18 cellular contexts compared by ENCODE assay signal in the genomic region with DNA sequence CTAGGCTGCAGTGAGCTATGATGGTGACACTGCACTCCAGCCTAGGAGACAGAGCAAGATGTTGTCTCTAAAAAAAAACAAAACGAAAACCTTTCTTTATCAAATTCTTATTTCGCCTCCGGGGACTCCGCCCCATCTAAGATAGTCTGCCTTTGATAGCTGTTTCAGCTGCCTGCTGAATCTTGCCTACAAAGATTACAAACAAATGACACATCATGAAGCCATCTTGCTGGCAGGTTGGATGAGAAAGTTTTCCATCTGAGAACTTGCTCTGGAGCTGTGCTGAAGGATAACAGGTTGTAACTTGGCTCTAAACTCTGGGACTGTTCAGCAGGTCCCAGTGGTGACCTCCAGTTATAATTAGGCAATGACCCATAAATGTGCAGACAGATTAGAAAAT. TPM values are rescaled to one million over a fixed set of nuclear protein-coding genes. Genes with fewer than 3 reads are reported as not detected.
A peak's percentile ranks its signal among the peaks of the same experiment; 100 is the strongest.
DNase-seq lines count a peak whose midpoint lies in the region; ATAC-seq, FAIRE-seq and TF ChIP-seq lines count a peak whose summit lies in the region.
"Had no signal": no experiment of that assay in that cellular context is flagged by ENCODE, and none has a peak within 500 bp of the region (broad histone marks: within the 10 kb centered on the region; RNA-seq: fewer than 3 reads in every experiment).

No MANE protein-coding gene starts in this region.

- no peak for TF ChIP-seq POLR2A in GM12891 (IDR thresholded peaks at IDR 0.05; ENCODE audit: low read depth, low read length)

- no peaks in the 10 kb centered on the region for H3K36me3 ChIP-seq in esophagus (ENCODE audit: control insufficient read depth in 2 of 2, insufficient read depth in 2 of 2, low read length in 1 of 2)
- H3K36me3 ChIP-seq: Peyer's patch, uterus had no signal

- no peaks in the 10 kb centered on the region for H3K9me3 ChIP-seq in esophagus (ENCODE audit: control insufficient read depth in 2 of 2, insufficient read depth in 1 of 2, low read depth in 1 of 2, low read length in 1 of 2)
- H3K9me3 ChIP-seq: Peyer's patch, uterus had no signal

- no peak for ATAC-seq in sciatic nerve
- ATAC-seq: activated CD4-positive, alpha-beta T cell treated with anti-CD3 and anti-CD28 coated beads for 36 hours; K562 had no signal

- peak overlapping the region; percentile 25 to 76 for H3K27ac ChIP-seq in esophagus (ENCODE audit: low read depth in 2 of 2, low read length in 1 of 2)
- H3K27ac ChIP-seq: Peyer's patch, uterus had no signal

- H3K4me3 ChIP-seq in esophagus (ENCODE audit: low read depth in 1 of 2, low read length in 2 of 2) = no peak overlapping the region
- H3K4me3 ChIP-seq: K562, Peyer's patch, uterus had no signal

- H3K27me3 ChIP-seq in esophagus (ENCODE audit: control insufficient read depth in 1 of 2, insufficient read depth in 2 of 2, low read length in 2 of 2) = no peaks in the 10 kb centered on the region
- H3K27me3 ChIP-seq: Peyer's patch, uterus had no signal

- peaks cover 0 to 8% of the 10 kb centered on the region in 2 donors for H3K4me1 ChIP-seq in esophagus (ENCODE audit: control insufficient read depth in 2 of 2, insufficient read depth in 2 of 2, low read length in 1 of 2)
- H3K4me1 ChIP-seq: Peyer's patch, uterus had no signal

- intact Hi-C loops in sciatic nerve (cut with DNase I) = no loop called here

- DNase-seq in EL (peak; percentile 9), NCI-H226 (peak; percentile 86), sciatic nerve (ENCODE audit: low spot score) (peak; percentile 9), GM12891 (ENCODE audit: insufficient read length, low spot score) (no peak), HuH-7 (ENCODE audit: low spot score) (no peak)
- DNase-seq in stimulated activated CD4-positive, alpha-beta T cell treated with anti-CD3 and anti-CD28 coated beads, Interleukin-4, amount 100 ng/mL, for 24 hours = no peak
- DNase-seq: activated CD4-positive, alpha-beta T cell treated with anti-CD3 and anti-CD28 coated beads for 36 hours; activated T-cell treated with anti-CD3 and anti-CD28 coated beads, Interleukin-2, amount 50 U/mL, for 24 hours; effector CD8-positive, alpha-beta T cell; glutamatergic neuron; kidney glomerular epithelial cell; NCI-H146; NCI-H524; T-helper 2 cell; uterus had no signal

- no peak for FAIRE-seq in GM12891 (lab: Jason Lieb, UNC)
- FAIRE-seq: K562 had no signal

- 50 to 56% methylated on average over 4 of the region's 4 CpGs for WGBS in esophagus, 2 donors

TF ChIP-seq in GM12891, 5 proteins besides CTCF, POLR2A, EP300 and RAD21:
- no peak for TF ChIP-seq POLR2AphosphoS5 (IDR thresholded peaks at IDR 0.05; ENCODE audit: low read depth, low read length)
- TF ChIP-seq TAF1 (IDR thresholded peaks at IDR 0.05; ENCODE audit: low read depth, low read length) = no peak
- no peak for TF ChIP-seq PAX5 (IDR thresholded peaks at IDR 0.05; ENCODE audit: insufficient read depth, low read length, severe bottlenecking)
- TF ChIP-seq SPI1 (IDR thresholded peaks at IDR 0.05; ENCODE audit: low read depth, low read length) = no peak
- no peak for TF ChIP-seq POU2F2 (IDR thresholded peaks at IDR 0.05; ENCODE audit: low read depth, low read length)
TF ChIP-seq in GM12891: peak in this region for 0.

RNA-seq across cellular contexts. Expression of a gene that starts 41.8 kb away (rescaled TPM):
- 10 to 100 TPM; 13.6 to 14.0 TPM for polyA plus RNA-seq in esophagus
- 57.7 TPM for total RNA-seq in sciatic nerve
- 17.7 TPM for polyA plus RNA-seq in GM12891 (2012; ENCODE audit: low read depth, missing spikeins)

Comparison
In these comparisons a context has a peak if more than half of its experiments do, and no peak if none do; other contexts are left out.
1. DNase-seq: peak in EL (single experiment), NCI-H226 (single experiment) and sciatic nerve (single experiment); none in stimulated activated CD4-positive, alpha-beta T cell treated with anti-CD3 and anti-CD28 coated beads, Interleukin-4, amount 100 ng/mL, for 24 hours (single experiment), GM12891 (single experiment) and HuH-7 (single experiment).